Comparison of ENCODE assay signal across 10 cellular contexts in the genomic region with DNA sequence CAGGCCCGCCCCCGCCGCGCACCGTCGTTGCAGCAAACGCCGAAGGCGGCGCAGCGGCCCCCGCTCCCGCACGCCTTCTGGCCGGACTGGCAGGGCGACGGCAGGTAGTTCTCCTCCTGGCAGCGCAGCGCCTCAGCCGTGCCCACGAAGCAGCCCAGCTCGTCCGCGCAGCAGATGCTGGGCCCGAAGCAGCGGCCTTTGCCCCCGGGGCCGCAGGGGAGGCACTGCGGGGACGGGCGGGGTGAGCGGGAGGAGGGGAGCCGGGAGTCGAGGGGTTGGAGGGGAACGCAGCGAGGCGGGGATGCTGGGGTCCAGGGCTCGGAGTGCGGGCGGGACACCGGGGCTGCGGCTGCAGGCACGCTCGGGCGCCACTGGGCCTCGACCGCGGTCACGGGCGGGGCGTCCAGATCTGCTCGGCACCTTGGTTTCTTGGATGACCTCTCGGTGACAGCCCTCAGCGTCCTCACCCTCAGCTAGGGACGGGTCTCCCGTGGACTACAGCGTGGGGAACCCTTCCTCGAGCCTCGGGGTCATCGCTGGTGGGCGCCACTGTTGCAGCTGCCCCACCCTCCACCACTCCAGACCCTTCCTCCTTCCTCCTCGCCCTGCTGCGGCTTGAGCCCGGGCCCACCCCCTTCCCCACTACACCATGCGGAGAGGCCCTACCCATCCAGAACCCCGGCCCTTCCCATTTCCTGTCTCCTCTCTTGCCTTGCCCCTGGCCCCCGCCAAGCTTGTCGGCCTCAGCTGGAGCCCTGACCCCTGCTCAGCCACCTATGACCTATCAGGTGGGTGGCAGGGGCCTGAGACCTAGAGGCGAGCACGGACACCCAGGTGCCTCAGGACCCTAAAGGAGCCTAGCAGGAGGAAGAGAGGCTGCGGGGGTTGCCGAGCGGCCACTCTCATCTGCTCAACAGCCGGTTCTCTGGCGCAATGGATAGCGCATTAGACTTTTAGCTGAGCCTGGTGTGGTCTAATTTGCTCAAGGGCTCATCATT. TPM values are rescaled to one million over a fixed set of nuclear protein-coding genes. Genes with fewer than 3 reads are reported as not detected.
A peak's percentile ranks its signal among the peaks of the same experiment; 100 is the strongest.
DNase-seq lines count a peak whose midpoint lies in the region; ATAC-seq, FAIRE-seq and TF ChIP-seq lines count a peak whose summit lies in the region.
"Had no signal": no experiment of that assay in that cellular context is flagged by ENCODE, and none has a peak within 500 bp of the region (broad histone marks: within the 10 kb centered on the region; RNA-seq: fewer than 3 reads in every experiment).

No MANE protein-coding gene starts in this region.

- H3K23ac ChIP-seq in mesenchymal stem cell (ENCODE audit: low read length in 2 of 2): peak overlapping the region in 1 of 2 experiments; percentile 93

- H3K4me1 ChIP-seq in astrocyte (ENCODE audit: insufficient read depth, low read length) (no peaks in the 10 kb centered on the region), mesenchymal stem cell (ENCODE audit: control insufficient read depth, insufficient read depth, low read depth, low read length) (peaks cover 18% of the 10 kb centered on the region), tibial artery (peaks cover 0 to 22% (median 16%) of the 10 kb centered on the region in 4 donors)

- no peak overlapping the region for H3K18ac ChIP-seq in mesenchymal stem cell (ENCODE audit: low read depth in 1 of 2, low read length in 2 of 2)

- no peaks in the 10 kb centered on the region for H3K9me3 Mint-ChIP-seq in activated naive CD4-positive, alpha-beta T cell treated with anti-CD3 and anti-CD28 coated beads, Interleukin-2, amount 50 U/mL, for 72 hours
- H3K9me3 Mint-ChIP-seq in astrocyte (ENCODE audit: unreplicated experiment): no peaks in the 10 kb centered on the region

- H2AFZ ChIP-seq in astrocyte (ENCODE audit: low read depth, low read length) (no peak overlapping the region), mesenchymal stem cell (ENCODE audit: low read depth, low read length) (no peak overlapping the region)

- TF ChIP-seq CTCF in astrocyte (IDR thresholded peaks at IDR 0.05; ENCODE audit: insufficient read depth, low read depth, low read length) (no peak), tibial artery (IDR thresholded peaks at IDR 0.05) (no peak)

- H3K4me2 ChIP-seq in astrocyte (ENCODE audit: low read length) (peak overlapping the region; percentile 48), mesenchymal stem cell (ENCODE audit: low read length, poor library complexity, severe bottlenecking) (peak overlapping the region; percentile 65)

- H3K27me3 Mint-ChIP-seq in astrocyte (ENCODE audit: low read depth, unreplicated experiment): peaks cover 44% of the 10 kb centered on the region

- H2BK12ac ChIP-seq in mesenchymal stem cell (ENCODE audit: low read length in 2 of 2): no peak overlapping the region

- H3K36me3 ChIP-seq in astrocyte (ENCODE audit: insufficient read depth, low read length) (no peaks in the 10 kb centered on the region), mesenchymal stem cell (ENCODE audit: control insufficient read depth in 1 of 2, insufficient read depth in 2 of 2, low read depth in 1 of 2, low read length in 2 of 2) (peaks cover 0 to 7% of the 10 kb centered on the region in 2 experiments), tibial artery (no peaks in the 10 kb centered on the region)

- no peak overlapping the region for H2BK120ac ChIP-seq in mesenchymal stem cell (ENCODE audit: low read depth, low read length)

- no peaks in the 10 kb centered on the region for H3K79me2 ChIP-seq in astrocyte (ENCODE audit: insufficient read depth, low read length)

- H2BK5ac ChIP-seq in mesenchymal stem cell (ENCODE audit: low read depth, low read length, poor library complexity, severe bottlenecking): no peak overlapping the region

- no peak overlapping the region for H3K4me3 Mint-ChIP-seq in astrocyte (ENCODE audit: unreplicated experiment)

- H4K20me1 ChIP-seq in astrocyte (ENCODE audit: insufficient read depth, low read length): no peaks in the 10 kb centered on the region

- no peak overlapping the region for H2BK15ac ChIP-seq in mesenchymal stem cell (ENCODE audit: low read depth, poor library complexity, severe bottlenecking)

- H3K4me3 ChIP-seq in astrocyte (ENCODE audit: insufficient read depth, low read depth, low read length): no peak overlapping the region
- H3K4me3 ChIP-seq in mesenchymal stem cell (ENCODE audit: insufficient read depth in 1 of 2, low read depth in 1 of 2, low read length in 2 of 2): no peak overlapping the region
- peak overlapping the region; percentile 14 to 35 for H3K4me3 ChIP-seq in tibial artery

- no peak for DNase-seq in activated naive CD4-positive, alpha-beta T cell treated with anti-CD3 and anti-CD28 coated beads, Interleukin-2, amount 50 U/mL, for 72 hours (ENCODE audit: low spot score in 2 of 2)
- no peak for DNase-seq in activated naive CD4-positive, alpha-beta T cell treated with Interleukin-2 at 50 U/mL for 16 hours
- DNase-seq in astrocyte (ENCODE audit: low read depth) (no peak), mesenchymal stem cell (no peak), tibial artery (no peak), CD1c-positive myeloid dendritic cell (ENCODE audit: extremely low spot score) (no peak), hypothalamus (lab: John Stamatoyannopoulos, UW) (no peak)

- no peak overlapping the region for H3K4ac ChIP-seq in mesenchymal stem cell (ENCODE audit: low read depth in 1 of 2, low read length in 2 of 2)

- H3K27ac Mint-ChIP-seq in activated naive CD4-positive, alpha-beta T cell treated with anti-CD3 and anti-CD28 coated beads, Interleukin-2, amount 50 U/mL, for 72 hours: no peak overlapping the region
- no peak overlapping the region for H3K27ac Mint-ChIP-seq in astrocyte (ENCODE audit: unreplicated experiment)

- H3K79me1 ChIP-seq in mesenchymal stem cell (replicated peaks; ENCODE audit: low read length, poor library complexity, severe bottlenecking): no peaks in the 10 kb centered on the region

- H4K91ac ChIP-seq in mesenchymal stem cell (ENCODE audit: low read length): no peak overlapping the region

- H3K27ac ChIP-seq in astrocyte (ENCODE audit: low read depth, low read length) (no peak overlapping the region), mesenchymal stem cell (ENCODE audit: low read length, poor library complexity, severe bottlenecking) (no peak overlapping the region), tibial artery (no peak overlapping the region)

- WGBS in mesenchymal stem cell: 15% methylated on average over 69 of the region's 76 CpGs

- H2AK5ac ChIP-seq in mesenchymal stem cell (ENCODE audit: low read length, severe bottlenecking): no peak overlapping the region

- H3K9ac ChIP-seq in astrocyte (ENCODE audit: low read length) (no peak overlapping the region), mesenchymal stem cell (ENCODE audit: low read length) (no peak overlapping the region)

- H3K27me3 ChIP-seq in astrocyte (ENCODE audit: insufficient read depth, low read length) (peaks cover 39% of the 10 kb centered on the region), mesenchymal stem cell (ENCODE audit: control insufficient read depth in 1 of 2, insufficient read depth in 1 of 2, low read length in 2 of 2) (peaks cover 26 to 54% of the 10 kb centered on the region in 2 experiments), tibial artery (peaks cover 0 to 62% of the 10 kb centered on the region in 2 donors)

- peak; percentile 37 to 44 for ATAC-seq in activated naive CD4-positive, alpha-beta T cell treated with anti-CD3 and anti-CD28 coated beads, Interleukin-2, amount 50 U/mL, for 72 hours
- ATAC-seq in esophagus mucosa: no peak

- H4K8ac ChIP-seq in mesenchymal stem cell (ENCODE audit: low read length): no peak overlapping the region

- no peaks in the 10 kb centered on the region for H3K4me1 Mint-ChIP-seq in astrocyte (ENCODE audit: low read depth, unreplicated experiment)

- H3K9me3 ChIP-seq in astrocyte (ENCODE audit: insufficient read depth, low read depth, low read length) (no peaks in the 10 kb centered on the region), mesenchymal stem cell (ENCODE audit: control insufficient read depth, low read length) (no peaks in the 10 kb centered on the region), tibial artery (no peaks in the 10 kb centered on the region)

- no peak for FAIRE-seq in astrocyte (lab: Jason Lieb, UNC)

- H3K36me3 Mint-ChIP-seq in activated naive CD4-positive, alpha-beta T cell treated with anti-CD3 and anti-CD28 coated beads, Interleukin-2, amount 50 U/mL, for 72 hours: no peaks in the 10 kb centered on the region
- H3K36me3 Mint-ChIP-seq in astrocyte (ENCODE audit: low read depth, unreplicated experiment): no peaks in the 10 kb centered on the region

- intact Hi-C loops in tibial artery (cut with DNase I; ENCODE audit: low total_unique reads): no loop called here

- H3K14ac ChIP-seq in mesenchymal stem cell (ENCODE audit: low read length in 2 of 2): no peak overlapping the region

RNA-seq across cellular contexts. Expression of a gene that starts 1.3 kb away (rescaled TPM):
- total RNA-seq in activated naive CD4-positive, alpha-beta T cell treated with anti-CD3 and anti-CD28 coated beads, Interleukin-2, amount 50 U/mL, for 72 hours: under 1 TPM in 1 of 2 donors, not detected in 1; 0.45 TPM
- total RNA-seq in astrocyte (not detected in 2 replicates), esophagus mucosa (not detected)
- not detected for polyA plus RNA-seq in mesenchymal stem cell (2013, experiment 1 of 2)
- polyA plus RNA-seq in mesenchymal stem cell (2013, experiment 2 of 2): not detected
- total RNA-seq: myocyte, NCI-H460 had no signal

RNA-seq across cellular contexts. Expression of a gene that starts 11.8 kb away (rescaled TPM):
- not detected for total RNA-seq in activated naive CD4-positive, alpha-beta T cell treated with anti-CD3 and anti-CD28 coated beads, Interleukin-2, amount 50 U/mL, for 72 hours
- total RNA-seq in astrocyte (not detected in 2 replicates), esophagus mucosa (not detected)
- polyA plus RNA-seq in mesenchymal stem cell (2013, experiment 1 of 2): not detected
- not detected for polyA plus RNA-seq in mesenchymal stem cell (2013, experiment 2 of 2)
- total RNA-seq: myocyte, NCI-H460 had no signal

RNA-seq across cellular contexts. Expression of a gene that starts 37.4 kb away (rescaled TPM):
- total RNA-seq in activated naive CD4-positive, alpha-beta T cell treated with anti-CD3 and anti-CD28 coated beads, Interleukin-2, amount 50 U/mL, for 72 hours: 10 to 100 TPM; 39.3 to 60.0 TPM
- 27.3 and 29.0 TPM in 2 replicates for total RNA-seq in astrocyte
- 22.3 TPM for polyA plus RNA-seq in mesenchymal stem cell (2013, experiment 1 of 2)
- polyA plus RNA-seq in mesenchymal stem cell (2013, experiment 2 of 2): 24.4 TPM
- 36.5 TPM for total RNA-seq in esophagus mucosa

RNA-seq across cellular contexts. Expression of a gene that starts 39.8 kb away (rescaled TPM):
- 1 to 10 TPM in 1 of 2 donors, under 1 TPM in 1; 0.99 to 2.5 TPM for total RNA-seq in activated naive CD4-positive, alpha-beta T cell treated with anti-CD3 and anti-CD28 coated beads, Interleukin-2, amount 50 U/mL, for 72 hours
- total RNA-seq in astrocyte (0.89 and 1.4 TPM in 2 replicates), esophagus mucosa (not detected)
- not detected for polyA plus RNA-seq in mesenchymal stem cell (2013, experiment 1 of 2)
- polyA plus RNA-seq in mesenchymal stem cell (2013, experiment 2 of 2): not detected
- total RNA-seq: myocyte, NCI-H460 had no signal

Comparison
In these comparisons a context has a peak if more than half of its experiments do, and no peak if none do; other contexts are left out.
1. H3K4me3 ChIP-seq: peak in tibial artery (2 of 2); none in astrocyte (single experiment) and mesenchymal stem cell (0 of 2).